In genomic region chr19:2713170-2713569, GRCh38 we compare ENCODE assay signal across 2 cellular contexts. TPM values are rescaled to one million over a fixed set of nuclear protein-coding genes. Genes with fewer than 3 reads are reported as not detected.
"Had no signal": no experiment of that assay in that cellular context is flagged by ENCODE, and none has a peak within 500 bp of the region (broad histone marks: within the 10 kb centered on the region; RNA-seq: fewer than 3 reads in every experiment).

No MANE protein-coding gene starts in this region.

RNA-seq across cellular contexts. Expression of gene DIRAS1, which starts 8.0 kb away (rescaled TPM):
- total RNA-seq: epithelial cell of proximal tubule had no signal

RNA-seq across cellular contexts. Expression of gene GNG7, which starts 10.7 kb away (rescaled TPM):
- total RNA-seq: fibroblast of villous mesenchyme had no signal
